Comparison of ENCODE assay signal across 2 cellular contexts in genomic region chr1:180186831-180187230, GRCh38.
TF ChIP-seq lines count a peak whose summit lies in the region.

No MANE protein-coding gene starts in this region.

TF ChIP-seq in IMR-90, 13 proteins besides CTCF, POLR2A, EP300 and RAD21:
- TF ChIP-seq MAFK (IDR thresholded peaks at IDR 0.05; ENCODE audit: low read depth, low read length) (0 out of 2 replicates have a peak, but pooled peaks have one; percentile 14), RCOR1 (IDR thresholded peaks at IDR 0.05; ENCODE audit: insufficient replicate concordance, low read length) (no peak)

TF ChIP-seq in K562, 482 proteins besides CTCF, POLR2A, EP300 and RAD21:
- TF ChIP-seq ZNF586 (CRISPR knock-in tag; conservative IDR thresholded peaks at IDR 0.05) (no peak), EHMT2 (IDR thresholded peaks at IDR 0.05) (no peak), GABPA (tag; conservative IDR thresholded peaks at IDR 0.05; ENCODE audit: low read depth) (no peak), TFAP4 (CRISPR knock-in tag; IDR thresholded peaks at IDR 0.05; ENCODE audit: borderline replicate concordance) (no peak), SUPT5H (IDR thresholded peaks at IDR 0.05) (no peak), C11orf30 (IDR thresholded peaks at IDR 0.05; ENCODE audit: low read depth) (peak; percentile 58), ESRRA (IDR thresholded peaks at IDR 0.05; ENCODE audit: borderline replicate concordance, low read depth) (no peak), MAFK (IDR thresholded peaks at IDR 0.05; ENCODE audit: low read length) (peak; percentile 6; the same call in 1 of the 2 replicates), ZNF75A (CRISPR knock-in tag; IDR thresholded peaks at IDR 0.05) (no peak), ILK (tag; IDR thresholded peaks at IDR 0.05; ENCODE audit: borderline replicate concordance, low read depth) (no peak), NFE2 (IDR thresholded peaks at IDR 0.05; ENCODE audit: low read depth) (0 out of 2 replicates have a peak, but pooled peaks have one; percentile 27), HDAC6 (IDR thresholded peaks at IDR 0.05; ENCODE audit: low read depth, low read length) (no peak), ZNF316 (IDR thresholded peaks at IDR 0.05) (peak; percentile 73), WHSC1 (IDR thresholded peaks at IDR 0.05; ENCODE audit: low read length) (no peak), ESRRB (CRISPR knock-in tag; IDR thresholded peaks at IDR 0.05; ENCODE audit: borderline replicate concordance) (no peak)
- TF ChIP-seq, protein P1, sequence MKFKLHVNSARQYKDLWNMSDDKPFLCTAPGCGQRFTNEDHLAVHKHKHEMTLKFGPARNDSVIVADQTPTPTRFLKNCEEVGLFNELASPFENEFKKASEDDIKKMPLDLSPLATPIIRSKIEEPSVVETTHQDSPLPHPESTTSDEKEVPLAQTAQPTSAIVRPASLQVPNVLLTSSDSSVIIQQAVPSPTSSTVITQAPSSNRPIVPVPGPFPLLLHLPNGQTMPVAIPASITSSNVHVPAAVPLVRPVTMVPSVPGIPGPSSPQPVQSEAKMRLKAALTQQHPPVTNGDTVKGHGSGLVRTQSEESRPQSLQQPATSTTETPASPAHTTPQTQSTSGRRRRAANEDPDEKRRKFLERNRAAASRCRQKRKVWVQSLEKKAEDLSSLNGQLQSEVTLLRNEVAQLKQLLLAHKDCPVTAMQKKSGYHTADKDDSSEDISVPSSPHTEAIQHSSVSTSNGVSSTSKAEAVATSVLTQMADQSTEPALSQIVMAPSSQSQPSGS (CRISPR knock-in tag; IDR thresholded peaks at IDR 0.05) = no peak
